7 cellular contexts compared by ENCODE assay signal in genomic region chr7:142557971-142558582, GRCh38.
DNase-seq lines count a peak whose midpoint lies in the region; ATAC-seq and TF ChIP-seq lines count a peak whose summit lies in the region.

No MANE protein-coding gene starts in this region.

- peak overlapping the region; percentile 97 for H2BK20ac ChIP-seq in IMR-90 (ENCODE audit: low read depth, low read length)

- dilution Hi-C loops in IMR-90 (cut with HindIII; ENCODE audit: low sequenced_read_pairs, unreplicated experiment): no loop called here

- WGBS in IMR-90 (ENCODE audit: extremely low coverage in 2 of 2, insufficient read length in 1 of 2), 2 experiments: 45% methylated on average over 4 of the region's 5 CpGs; no CpG with 5 or more reads in 1 of the 2 experiments

- peak overlapping the region; percentile 87 to 98 for H4K8ac ChIP-seq in IMR-90 (ENCODE audit: low read depth in 2 of 2, low read length in 2 of 2)

- no peak overlapping the region for H3K27ac Mint-ChIP-seq in activated B cell treated with CpG ODN at 0.5 μM for 24 hours
- no peak overlapping the region for H3K27ac Mint-ChIP-seq in nephron

- BruUV-seq in IMR-90 (replicated peaks; lab: Mats Ljungman, UMichigan): no TSS peak

- peak overlapping the region; percentile 94 for H3K18ac ChIP-seq in IMR-90 (ENCODE audit: low read depth, low read length)

- peaks cover 2 to 23% of the 10 kb centered on the region in 2 experiments; a peak in 3 of 4 replicates for H3K79me1 ChIP-seq in IMR-90 (ENCODE audit: low read depth in 1 of 2, low read length in 2 of 2)

- H2BK120ac ChIP-seq in IMR-90 (ENCODE audit: low read depth, low read length): peak overlapping the region; percentile 98

- TF ChIP-seq POLR2A in IMR-90 (IDR thresholded peaks at IDR 0.05; ENCODE audit: low read depth, low read length): no peak

- H3K4me1 ChIP-seq in IMR-90 (ENCODE audit: control insufficient read depth, insufficient read depth, low read length): peaks cover 29% of the 10 kb centered on the region

- H3K14ac ChIP-seq in IMR-90 (replicated peaks; ENCODE audit: low read depth, low read length): peak overlapping the region; percentile 90

- H3K9me3 Mint-ChIP-seq in activated B cell treated with CpG ODN at 0.5 μM for 24 hours: no peaks in the 10 kb centered on the region
- no peaks in the 10 kb centered on the region for H3K9me3 Mint-ChIP-seq in nephron

- TF ChIP-seq RAD21 in IMR-90 (IDR thresholded peaks at IDR 0.05; ENCODE audit: low read length): peak; percentile 49

- peak overlapping the region; percentile 95 for H3K4ac ChIP-seq in IMR-90 (ENCODE audit: low read depth, low read length)

- H3K27me3 ChIP-seq in IMR-90 (ENCODE audit: control insufficient read depth, insufficient read depth, low read length) (no peaks in the 10 kb centered on the region), dorsolateral prefrontal cortex (peaks cover 0 to 10% (median 0%) of the 10 kb centered on the region in 45 donors)

- H4K91ac ChIP-seq in IMR-90 (ENCODE audit: insufficient read depth, low read depth, low read length): peak overlapping the region; percentile 93

- intact Hi-C loops in IMR-90 (cut with micrococcal nuclease): no loop called here
- intact Hi-C loops in activated B cell treated with CpG ODN at 0.5 μM for 24 hours (cut with micrococcal nuclease): no loop called here
- intact Hi-C loops in dorsolateral prefrontal cortex (cut with DNase I): no loop called here

- no peaks in the 10 kb centered on the region for H3K9me3 ChIP-seq in IMR-90 (ENCODE audit: control insufficient read depth, insufficient read depth, low read length)

- H3K27me3 Mint-ChIP-seq in activated B cell treated with CpG ODN at 0.5 μM for 24 hours (peaks cover 58% of the 10 kb centered on the region), nephron (ENCODE audit: low read depth) (peaks cover 6% of the 10 kb centered on the region)

- H3K4me3 ChIP-seq in GM12865 (ENCODE audit: low read depth, low read length) (no peak overlapping the region), IMR-90 (ENCODE audit: insufficient read depth, low read depth, low read length) (no peak overlapping the region), dorsolateral prefrontal cortex (no peak overlapping the region)

- DNase-seq in GM12865 (ENCODE audit: low read depth) (peak; percentile 59), IMR-90 (peak; percentile 72), activated B cell treated with CpG ODN at 0.5 μM for 24 hours (no peak), dorsolateral prefrontal cortex (no peak), KG1 (lab: John Stamatoyannopoulos, UW) (no peak)

- ATAC-seq in GM21529 (IDR thresholded peaks at IDR 0.05; ENCODE audit: unreplicated experiment) (peak; percentile 90), IMR-90 (ENCODE audit: low read depth) (no peak; the same call in 1 of the 2 replicates), activated B cell treated with CpG ODN at 0.5 μM for 24 hours (ENCODE audit: low read depth) (peak; percentile 42)

- peak overlapping the region; percentile 86; the same call in 1 of the 2 replicates for H4K5ac ChIP-seq in IMR-90 (ENCODE audit: low read depth, low read length)

- H3K4me3 Mint-ChIP-seq in activated B cell treated with CpG ODN at 0.5 μM for 24 hours: no peak overlapping the region
- H3K4me3 Mint-ChIP-seq in nephron: no peak overlapping the region

- POLR2A ChIA-PET in IMR-90 (lab: Charles Lee; ENCODE audit: unreplicated experiment) (no interaction called here), activated B cell treated with CpG ODN at 0.5 μM for 24 hours (lab: Charles Lee) (interaction anchor here (0.5 kb wide), 1 partner anchor 528 kb away, joined by 4 read pairs; no protein-coding TSS in a partner anchor)

- H3K36me3 ChIP-seq in IMR-90 (ENCODE audit: control insufficient read depth, insufficient read depth, low read length): no peaks in the 10 kb centered on the region

- H4K20me1 ChIP-seq in IMR-90 (ENCODE audit: insufficient read depth, low read length): no peaks in the 10 kb centered on the region

- peak overlapping the region; percentile 72 for H3K56ac ChIP-seq in IMR-90 (ENCODE audit: extremely low read depth, insufficient read depth, low read length)

- no peaks in the 10 kb centered on the region for H3K36me3 Mint-ChIP-seq in activated B cell treated with CpG ODN at 0.5 μM for 24 hours (ENCODE audit: low read depth)
- H3K36me3 Mint-ChIP-seq in nephron (ENCODE audit: low read depth): no peaks in the 10 kb centered on the region

- peak overlapping the region; percentile 75 for H2AK9ac ChIP-seq in IMR-90 (replicated peaks; ENCODE audit: low read depth, low read length, poor library complexity)

- H2AFZ ChIP-seq in IMR-90 (replicated peaks; ENCODE audit: low read length, poor library complexity): peak overlapping the region; percentile 35

- peak overlapping the region; percentile 67; the same call in 1 of the 2 replicates for H3K27ac ChIP-seq in IMR-90 (ENCODE audit: insufficient read depth, low read length)
- H3K27ac ChIP-seq in dorsolateral prefrontal cortex: no peak overlapping the region

- H3K9me1 ChIP-seq in IMR-90 (ENCODE audit: insufficient read depth, low read length): peaks cover 25% of the 10 kb centered on the region

- H3K4me1 Mint-ChIP-seq in activated B cell treated with CpG ODN at 0.5 μM for 24 hours (no peaks in the 10 kb centered on the region), nephron (no peaks in the 10 kb centered on the region)

- TF ChIP-seq CTCF in GM12865 (IDR thresholded peaks at IDR 0.05; ENCODE audit: insufficient read depth, low read depth, low read length, missing control alignments): peak; percentile 88
- TF ChIP-seq CTCF in IMR-90 (conservative IDR thresholded peaks at IDR 0.05; ENCODE audit: low read depth, low read length): peak; percentile 59
- peak; percentile 48 for TF ChIP-seq CTCF in activated B cell treated with CpG ODN at 0.5 μM for 24 hours (IDR thresholded peaks at IDR 0.05)
- TF ChIP-seq CTCF in dorsolateral prefrontal cortex (IDR thresholded peaks at IDR 0.05 in 54 of 56, conservative IDR thresholded peaks at IDR 0.05 in 2 of 56; ENCODE audit: low read depth in 1 of 56, partially characterized antibody in 56 of 56): peak in 53 of 56 donors; percentile 11 to 60 (median 45)
- peak in 2 of 3 experiments; percentile 39 to 43 for TF ChIP-seq CTCF in nephron (IDR thresholded peaks at IDR 0.05; ENCODE audit: unreplicated experiment in 3 of 3)

- CTCF ChIA-PET in IMR-90 (lab: Yijun Ruan, JAX) (interaction anchor here (0.8 to 3.0 kb wide), 11 partner anchors 11 to 225 kb away, joined by 3 to 11 read pairs (median 4); no protein-coding TSS in a partner anchor), activated B cell treated with CpG ODN at 0.5 μM for 24 hours (lab: Charles Lee) (interaction anchor here (0.9 to 1.2 kb wide), 6 partner anchors 12 to 32 kb away, joined by 3 to 7 read pairs (median 4); no protein-coding TSS in a partner anchor)

- in situ Hi-C loops in IMR-90 (cut with MboI; ENCODE audit: low sequenced_read_pairs): loop anchor here (25.0 kb wide), 1 partner anchor 1329 kb away; no protein-coding TSS in a partner anchor

- H2AK5ac ChIP-seq in IMR-90 (ENCODE audit: low read depth, low read length): peak overlapping the region; percentile 97

- peak overlapping the region; percentile 86 for H2BK5ac ChIP-seq in IMR-90 (ENCODE audit: low read depth, low read length, poor library complexity, severe bottlenecking)

- H3K9ac ChIP-seq in IMR-90 (ENCODE audit: low read depth, low read length): peak overlapping the region; percentile 41; the same call in 1 of the 2 replicates

- H3K23ac ChIP-seq in IMR-90 (ENCODE audit: low read depth, low read length): peak overlapping the region; percentile 88

- no peak overlapping the region for H3K4me2 ChIP-seq in IMR-90 (ENCODE audit: low read depth, low read length)

- H2BK15ac ChIP-seq in IMR-90 (ENCODE audit: low read depth, low read length): peak overlapping the region; percentile 100

TF ChIP-seq in IMR-90, 13 proteins besides CTCF, POLR2A, EP300 and RAD21:
- TF ChIP-seq RCOR1 (IDR thresholded peaks at IDR 0.05; ENCODE audit: insufficient replicate concordance, low read length) (no peak), SMC3 (IDR thresholded peaks at IDR 0.05; ENCODE audit: low read depth, low read length) (peak; percentile 32; the same call in 1 of the 2 replicates), FOS (IDR thresholded peaks at IDR 0.05; ENCODE audit: low read depth, low read length) (no peak), NFE2L2 (IDR thresholded peaks at IDR 0.05; ENCODE audit: low read depth, low read length) (no peak), CEBPB (IDR thresholded peaks at IDR 0.05; ENCODE audit: low read depth, low read length) (no peak), RFX5 (IDR thresholded peaks at IDR 0.05; ENCODE audit: low read depth, low read length) (no peak)

Comparison
In these comparisons a context has a peak if more than half of its experiments do, and no peak if none do; other contexts are left out.
1. DNase-seq: peak in GM12865 (single experiment) and IMR-90 (single experiment); none in activated B cell treated with CpG ODN at 0.5 μM for 24 hours (single experiment), dorsolateral prefrontal cortex (0 of 10) and KG1 (single experiment).
2. Peak in every context shown above with its lines, with median percentiles within 50 percentile points of each other: CTCF ChIP-seq.